Comparison of ENCODE assay signal across 20 cellular contexts in genomic region chr10:93572606-93573005, GRCh38. TPM values are rescaled to one million over a fixed set of nuclear protein-coding genes. Genes with fewer than 3 reads are reported as not detected.
"Had no signal": no experiment of that assay in that cellular context is flagged by ENCODE, and none has a peak within 500 bp of the region (broad histone marks: within the 10 kb centered on the region; RNA-seq: fewer than 3 reads in every experiment).

No MANE protein-coding gene starts in this region.

- H3K36me3 ChIP-seq: SJCRH30 had no signal

- H3K4me1 ChIP-seq: SJCRH30 had no signal

- DNase-seq: NCI-H1048, NCI-H1105, NCI-H1417, NCI-H1436 treated with DMSO at 0.1 percent for 48 hours, NCI-H1694, NCI-H187 treated with DMSO at 0.1 percent for 48 hours, NCI-H2029 treated with DMSO at 0.1 percent for 48 hours, NCI-H226, NCI-H446, NCI-H510A, NCI-H524 treated with DMSO at 0.1 percent for 48 hours, NCI-H69, NCI-H774, SHP77 treated with DMSO at 0.1 percent for 48 hours, SJCRH30 had no signal

- H3K27me3 ChIP-seq: SJCRH30 had no signal

- H3K9me3 ChIP-seq: SJCRH30 had no signal

- H3K4me3 ChIP-seq: SJCRH30 had no signal

- H3K27ac ChIP-seq: SJCRH30 had no signal

RNA-seq across cellular contexts. Expression of gene FFAR4, which starts 6.1 kb away (rescaled TPM):
- total RNA-seq: LHCN-M2, MCF 10A, RPMI7951, SJCRH30 had no signal

RNA-seq across cellular contexts. Expression of gene RBP4, which starts 28.4 kb away (rescaled TPM):
- total RNA-seq: MCF 10A, RPMI7951, SJCRH30 had no signal

RNA-seq across cellular contexts. Expression of gene PDE6C, which starts 39.7 kb away (rescaled TPM):
- total RNA-seq: HT-29, LHCN-M2, MCF 10A, Right ventricle myocardium inferior, RPMI7951, SJCRH30 had no signal
